18 cellular contexts compared by ENCODE assay signal in genomic region chr11:94678236-94678635, GRCh38.
DNase-seq lines count a peak whose midpoint lies in the region; ATAC-seq and TF ChIP-seq lines count a peak whose summit lies in the region.
"Had no signal": no experiment of that assay in that cellular context is flagged by ENCODE, and none has a peak within 500 bp of the region (broad histone marks: within the 10 kb centered on the region; RNA-seq: fewer than 3 reads in every experiment).

No MANE protein-coding gene starts in this region.

- no peaks in the 10 kb centered on the region for H3K9me3 ChIP-seq in RWPE2 (ENCODE audit: severe bottlenecking)
- no peaks in the 10 kb centered on the region for H3K9me3 ChIP-seq in esophagus squamous epithelium
- H3K9me3 ChIP-seq in prostate gland, result no peaks in the 10 kb centered on the region
- H3K9me3 ChIP-seq: HAP-1, SJCRH30 had no signal

- H3K4me1 ChIP-seq in RWPE2 (ENCODE audit: insufficient read depth, poor library complexity, severe bottlenecking) (peaks cover 50% of the 10 kb centered on the region), esophagus squamous epithelium (peaks cover 10 to 66% (median 15%) of the 10 kb centered on the region in 3 donors), prostate gland (replicated peaks) (peaks cover 3% of the 10 kb centered on the region)
- H3K4me1 ChIP-seq: HAP-1, SJCRH30 had no signal

- no peak overlapping the region for H3K4me3 ChIP-seq in RWPE2 (ENCODE audit: severe bottlenecking)
- no peak overlapping the region for H3K4me3 ChIP-seq in esophagus squamous epithelium
- H3K4me3 ChIP-seq in prostate gland, result no peak overlapping the region
- H3K4me3 ChIP-seq: HAP-1, SJCRH30 had no signal

- H3K27ac ChIP-seq in RWPE2 (ENCODE audit: poor library complexity, severe bottlenecking) (peak overlapping the region; percentile 56), esophagus squamous epithelium (peak overlapping the region in 3 of 4 donors; percentile 59 to 73 (median 66)), prostate gland (peak overlapping the region in 1 of 2 donors; percentile 45)
- H3K27ac ChIP-seq: SJCRH30 had no signal

- DNase-seq in HT-29 (ENCODE audit: low spot score), result peak; percentile 81
- DNase-seq in RWPE2 (ENCODE audit: low spot score), result no peak
- DNase-seq in esophagus squamous epithelium (lab: John Stamatoyannopoulos, UW), result no peak
- DNase-seq in prostate gland (ENCODE audit: low spot score), result peak; percentile 20
- DNase-seq in NCI-H510A treated with DMSO at 0.1 percent for 48 hours (lab: John Stamatoyannopoulos, UW), result no peak
- DNase-seq in RKO (ENCODE audit: low spot score), result no peak
- DNase-seq in cerebellar nuclear complex (lab: John Stamatoyannopoulos, UW), result no peak
- DNase-seq: CD8-positive, alpha-beta memory T cell; DMS153; Kasumi-1; NCI-H1436 treated with DMSO at 0.1 percent for 48 hours; NCI-H2081; NCI-H2227 treated with DMSO at 0.1 percent for 48 hours; NCI-H526 treated with DMSO at 0.1 percent for 48 hours; NK-92 treated with Interleukin-12 subunit alpha and Interleukin-12 subunit beta, amount 100 ng/mL, for 24 hours; SJCRH30 had no signal

- H3K36me3 ChIP-seq in RWPE2 (ENCODE audit: low read depth) (no peaks in the 10 kb centered on the region), esophagus squamous epithelium (no peaks in the 10 kb centered on the region), prostate gland (no peaks in the 10 kb centered on the region)
- H3K36me3 ChIP-seq: HAP-1, SJCRH30 had no signal

- WGBS in esophagus squamous epithelium, 2 donors, result 49% methylated on average over 4 of the region's 4 CpGs
- 35% methylated on average over 4 of the region's 4 CpGs for WGBS in prostate gland

- no peak for TF ChIP-seq CTCF in RWPE2 (IDR thresholded peaks at IDR 0.05; ENCODE audit: poor library complexity, severe bottlenecking)
- TF ChIP-seq CTCF in esophagus squamous epithelium (IDR thresholded peaks at IDR 0.05), result no peak
- no peak for TF ChIP-seq CTCF in prostate gland (IDR thresholded peaks at IDR 0.05)

- H3K27me3 ChIP-seq in RWPE2 (ENCODE audit: insufficient read depth, poor library complexity, severe bottlenecking) (no peaks in the 10 kb centered on the region), esophagus squamous epithelium (no peaks in the 10 kb centered on the region), prostate gland (replicated peaks; ENCODE audit: insufficient read depth) (no peaks in the 10 kb centered on the region)
- H3K27me3 ChIP-seq: SJCRH30 had no signal

- TF ChIP-seq POLR2A in esophagus squamous epithelium (IDR thresholded peaks at IDR 0.05) (no peak), prostate gland (IDR thresholded peaks at IDR 0.05) (no peak)

- ATAC-seq in RWPE2 (ENCODE audit: low read depth), result peak; percentile 65
- no peak for ATAC-seq in HG03039 (IDR thresholded peaks at IDR 0.05; ENCODE audit: unreplicated experiment)

- intact Hi-C loops in esophagus squamous epithelium (cut with DNase I) (no loop called here), prostate gland (cut with DNase I) (no loop called here)

Comparison
In these comparisons a context has a peak if more than half of its experiments do, and no peak if none do; other contexts are left out.
1. DNase-seq: peak in HT-29 (single experiment) and prostate gland (single experiment); none in RWPE2 (single experiment), esophagus squamous epithelium (single experiment), NCI-H510A treated with DMSO at 0.1 percent for 48 hours (single experiment), RKO (single experiment) and cerebellar nuclear complex (0 of 2).